In the genomic region with DNA sequence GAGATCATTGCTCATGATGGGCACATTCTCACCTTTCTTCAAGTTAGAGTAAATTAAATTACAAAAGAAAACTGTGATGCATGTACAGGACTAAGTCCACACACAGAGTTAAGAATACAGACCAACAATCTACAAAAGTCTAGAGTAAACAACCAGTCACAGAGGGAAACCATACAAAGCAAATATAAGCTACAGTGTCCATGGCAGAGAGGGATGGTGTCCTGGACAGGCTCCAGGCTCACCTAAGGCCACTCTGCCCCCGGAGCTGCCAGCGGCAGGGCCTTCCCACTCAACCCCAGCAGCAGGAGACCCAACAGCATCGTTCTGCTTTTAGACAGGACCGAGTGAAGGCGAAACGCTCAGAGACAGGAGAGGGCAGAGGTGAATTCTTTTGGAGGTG, we compare ENCODE assay signal across 18 cellular contexts. TPM values are rescaled to one million over a fixed set of nuclear protein-coding genes. Genes with fewer than 3 reads are reported as not detected.
DNase-seq lines count a peak whose midpoint lies in the region; ATAC-seq, FAIRE-seq and TF ChIP-seq lines count a peak whose summit lies in the region.
"Had no signal": no experiment of that assay in that cellular context is flagged by ENCODE, and none has a peak within 500 bp of the region (broad histone marks: within the 10 kb centered on the region; RNA-seq: fewer than 3 reads in every experiment).

No MANE protein-coding gene starts in this region.

- H3K27ac ChIP-seq in caudate nucleus (ENCODE audit: low read depth, low read length) (peak overlapping the region; percentile 44), prostate gland (peak overlapping the region; percentile 47 to 55)
- H3K27ac ChIP-seq: PC-9 had no signal

- no peaks in the 10 kb centered on the region for H3K9me3 ChIP-seq in prostate gland

- H3K4me3 ChIP-seq in prostate gland, result no peak overlapping the region
- H3K4me3 ChIP-seq: PC-9 had no signal

- CTCF ChIA-PET in activated CD4-positive, alpha-beta T cell treated with anti-CD3 and anti-CD28 coated beads for 36 hours (lab: Charles Lee), result no interaction called here

- no peak for DNase-seq in activated naive CD4-positive, alpha-beta T cell treated with Interleukin-2 at 50 U/mL for 16 hours
- peak; percentile 16 for DNase-seq in NCI-H1092 (lab: John Stamatoyannopoulos, UW)
- DNase-seq in caudate nucleus (lab: John Stamatoyannopoulos, UW), result no peak
- peak; percentile 38 for DNase-seq in prostate gland (ENCODE audit: low spot score)
- DNase-seq in GM12892 (ENCODE audit: insufficient read length), result no peak
- no peak for DNase-seq in NCI-H128 (lab: John Stamatoyannopoulos, UW; ENCODE audit: unreplicated experiment)
- no peak for DNase-seq in activated CD4-positive, alpha-beta T cell treated with anti-CD3 and anti-CD28 coated beads for 36 hours
- DNase-seq: DMS79, KBM-7, NCI-H1105, NCI-H187, NCI-H524 treated with DMSO at 0.1 percent for 48 hours, PC-9 had no signal

- POLR2A ChIA-PET in activated CD4-positive, alpha-beta T cell treated with anti-CD3 and anti-CD28 coated beads for 36 hours (lab: Charles Lee), result no interaction called here

- H3K4me1 Mint-ChIP-seq in activated naive CD4-positive, alpha-beta T cell treated with anti-CD3 and anti-CD28 coated beads, Interleukin-2, amount 50 U/mL, for 24 hours, result no peaks in the 10 kb centered on the region
- H3K4me1 Mint-ChIP-seq in activated CD4-positive, alpha-beta T cell treated with anti-CD3 and anti-CD28 coated beads for 36 hours, result no peaks in the 10 kb centered on the region
- H3K4me1 Mint-ChIP-seq: CD14-positive monocyte had no signal

- intact Hi-C loops in prostate gland (cut with DNase I), result no loop called here
- intact Hi-C loops in activated CD4-positive, alpha-beta T cell treated with anti-CD3 and anti-CD28 coated beads for 36 hours (cut with DNase I, micrococcal nuclease), result no loop called here

- no peak for ATAC-seq in activated CD4-positive, alpha-beta T cell treated with anti-CD3 and anti-CD28 coated beads for 36 hours

- no peaks in the 10 kb centered on the region for H3K36me3 Mint-ChIP-seq in activated naive CD4-positive, alpha-beta T cell treated with anti-CD3 and anti-CD28 coated beads, Interleukin-2, amount 50 U/mL, for 24 hours
- H3K36me3 Mint-ChIP-seq in activated CD4-positive, alpha-beta T cell treated with anti-CD3 and anti-CD28 coated beads for 36 hours (ENCODE audit: low read depth), result no peaks in the 10 kb centered on the region
- H3K36me3 Mint-ChIP-seq: CD14-positive monocyte had no signal

- peaks cover 1% of the 10 kb centered on the region for H3K27me3 Mint-ChIP-seq in activated naive CD4-positive, alpha-beta T cell treated with anti-CD3 and anti-CD28 coated beads, Interleukin-2, amount 50 U/mL, for 24 hours
- H3K27me3 Mint-ChIP-seq in activated CD4-positive, alpha-beta T cell treated with anti-CD3 and anti-CD28 coated beads for 36 hours, result peaks cover 4% of the 10 kb centered on the region

- 22% methylated on average over 6 of the region's 6 CpGs for WGBS in prostate gland

- no peak for TF ChIP-seq POLR2A in prostate gland (IDR thresholded peaks at IDR 0.05)
- TF ChIP-seq POLR2A in GM12892 (IDR thresholded peaks at IDR 0.05; ENCODE audit: low read depth, low read length), result no peak

- no peaks in the 10 kb centered on the region for H3K36me3 ChIP-seq in prostate gland

- no peaks in the 10 kb centered on the region for H3K4me1 ChIP-seq in prostate gland (replicated peaks)

- H3K27ac Mint-ChIP-seq in activated naive CD4-positive, alpha-beta T cell treated with anti-CD3 and anti-CD28 coated beads, Interleukin-2, amount 50 U/mL, for 24 hours, result peak overlapping the region; percentile 9
- H3K27ac Mint-ChIP-seq in activated CD4-positive, alpha-beta T cell treated with anti-CD3 and anti-CD28 coated beads for 36 hours, result no peak overlapping the region

- H3K9me3 Mint-ChIP-seq in activated naive CD4-positive, alpha-beta T cell treated with anti-CD3 and anti-CD28 coated beads, Interleukin-2, amount 50 U/mL, for 24 hours, result no peaks in the 10 kb centered on the region
- H3K9me3 Mint-ChIP-seq in activated CD4-positive, alpha-beta T cell treated with anti-CD3 and anti-CD28 coated beads for 36 hours (ENCODE audit: low read depth), result no peaks in the 10 kb centered on the region

- no peak overlapping the region for H3K4me3 Mint-ChIP-seq in activated naive CD4-positive, alpha-beta T cell treated with anti-CD3 and anti-CD28 coated beads, Interleukin-2, amount 50 U/mL, for 24 hours
- H3K4me3 Mint-ChIP-seq in activated CD4-positive, alpha-beta T cell treated with anti-CD3 and anti-CD28 coated beads for 36 hours, result no peak overlapping the region
- H3K4me3 Mint-ChIP-seq: CD14-positive monocyte had no signal

- no peak for FAIRE-seq in GM12892 (lab: Jason Lieb, UNC)
- FAIRE-seq: A204.1, GM12891 had no signal

- H3K27me3 ChIP-seq in prostate gland (replicated peaks; ENCODE audit: insufficient read depth), result no peaks in the 10 kb centered on the region

- TF ChIP-seq CTCF in prostate gland (IDR thresholded peaks at IDR 0.05), result no peak

RNA-seq across cellular contexts. Expression of a gene that starts 16.0 kb away (rescaled TPM):
- 10 to 100 TPM in 1 of 2 donors, 1 to 10 TPM in 1; 9.6 to 13.5 TPM for total RNA-seq in prostate gland
- polyA plus RNA-seq in GM12892 (2012; ENCODE audit: missing spikeins), result 0.11 TPM
- not detected for total RNA-seq in activated CD4-positive, alpha-beta T cell treated with anti-CD3 and anti-CD28 coated beads for 36 hours
- total RNA-seq: G401, PC-9 had no signal
- polyA plus RNA-seq: CD14-positive monocyte had no signal

Comparison
In these comparisons a context has a peak if more than half of its experiments do, and no peak if none do; other contexts are left out.
1. DNase-seq: peak in NCI-H1092 (single experiment) and prostate gland (single experiment); none in activated naive CD4-positive, alpha-beta T cell treated with Interleukin-2 at 50 U/mL for 16 hours (single experiment), caudate nucleus (0 of 61), GM12892 (single experiment), NCI-H128 (single experiment) and activated CD4-positive, alpha-beta T cell treated with anti-CD3 and anti-CD28 coated beads for 36 hours (single experiment).
2. RNA of a gene that starts 16.0 kb away (total RNA-seq): 9.6 to 13.5 TPM in prostate gland; not detected in activated CD4-positive, alpha-beta T cell treated with anti-CD3 and anti-CD28 coated beads for 36 hours; every median in the first group is over 10 times any median in the second.